ENCODE assay signal across 23 cellular contexts in genomic region chr10:102085336-102085735, GRCh38.
"Had no signal": no experiment of that assay in that cellular context is flagged by ENCODE, and none has a peak within 500 bp of the region (broad histone marks: within the 10 kb centered on the region; RNA-seq: fewer than 3 reads in every experiment).

No MANE protein-coding gene starts in this region.

- DNase-seq: activated CD4-positive, alpha-beta memory T cell treated with anti-CD3 and anti-CD28 coated beads, Interleukin-2, amount 10 ng/mL, durations not matched to agents 7 days and 5 days; activated CD4-positive, alpha-beta T cell treated with anti-CD3 and anti-CD28 coated beads, Interleukin-2, amount 10 ng/mL, durations not matched to agents 7 days and 5 days; activated CD4-positive, CD25-positive, alpha-beta regulatory T cell; activated CD8-positive, alpha-beta memory T cell treated with anti-CD3 and anti-CD28 coated beads, Interleukin-2, amount 50 U/mL, for 4 hours; activated gamma-delta T cell treated with Interleukin-2 at 50 U/mL for 16 hours; activated naive CD4-positive, alpha-beta T cell treated with anti-CD3 and anti-CD28 coated beads, Interleukin-2, amount 10 ng/mL, durations not matched to agents 7 days and 5 days; activated naive CD8-positive, alpha-beta T cell treated with anti-CD3 and anti-CD28 coated beads for 36 hours; activated T-cell treated with anti-CD3 and anti-CD28 coated beads, Interleukin-2, amount 50 U/mL, for 72 hours; cerebellar nuclear complex; Kasumi-1; KBM-7; NCI-H1105; NCI-H1436; NCI-H1694 treated with DMSO at 0.1 percent for 48 hours; NCI-H2029 treated with DMSO at 0.1 percent for 48 hours; NCI-H345; NCI-H510A treated with DMSO at 0.1 percent for 48 hours; NCI-H69; NK-92 treated with Interleukin-12 subunit alpha and Interleukin-12 subunit beta, amount 100 ng/mL, for 24 hours; RPMI8226; T-helper 1 cell had no signal

- ATAC-seq: activated T-cell treated with anti-CD3 and anti-CD28 coated beads, Interleukin-2, amount 50 U/mL, for 72 hours; Right ventricle myocardium inferior had no signal

- H3K9me3 Mint-ChIP-seq: activated CD4-positive, alpha-beta memory T cell treated with anti-CD3 and anti-CD28 coated beads, Interleukin-2, amount 10 ng/mL, durations not matched to agents 7 days and 5 days; activated CD4-positive, alpha-beta T cell treated with anti-CD3 and anti-CD28 coated beads, Interleukin-2, amount 10 ng/mL, durations not matched to agents 7 days and 5 days; activated naive CD4-positive, alpha-beta T cell treated with anti-CD3 and anti-CD28 coated beads, Interleukin-2, amount 10 ng/mL, durations not matched to agents 7 days and 5 days; activated naive CD8-positive, alpha-beta T cell treated with anti-CD3 and anti-CD28 coated beads for 36 hours; activated T-cell treated with anti-CD3 and anti-CD28 coated beads, Interleukin-2, amount 50 U/mL, for 72 hours; activated T-helper 2 cell treated with anti-CD3 and anti-CD28 coated beads, Interferon-gamma antibody, Interleukin-2, Interleukin-4, amounts not matched to agents 10 μg/mL and 5 μg/mL and 100 μg/mL, durations not matched to agents 14 hours and 24 hours and 36 hours had no signal

- H3K4me3 Mint-ChIP-seq: activated CD4-positive, alpha-beta memory T cell treated with anti-CD3 and anti-CD28 coated beads, Interleukin-2, amount 10 ng/mL, durations not matched to agents 7 days and 5 days; activated CD4-positive, alpha-beta T cell treated with anti-CD3 and anti-CD28 coated beads, Interleukin-2, amount 10 ng/mL, durations not matched to agents 7 days and 5 days; activated naive CD4-positive, alpha-beta T cell treated with anti-CD3 and anti-CD28 coated beads, Interleukin-2, amount 10 ng/mL, durations not matched to agents 7 days and 5 days; activated naive CD8-positive, alpha-beta T cell treated with anti-CD3 and anti-CD28 coated beads for 36 hours; activated T-cell treated with anti-CD3 and anti-CD28 coated beads, Interleukin-2, amount 50 U/mL, for 72 hours had no signal

- H3K36me3 Mint-ChIP-seq: activated naive CD4-positive, alpha-beta T cell treated with anti-CD3 and anti-CD28 coated beads, Interleukin-2, amount 10 ng/mL, durations not matched to agents 7 days and 5 days; activated naive CD8-positive, alpha-beta T cell treated with anti-CD3 and anti-CD28 coated beads for 36 hours had no signal

- H3K27me3 Mint-ChIP-seq: activated CD4-positive, alpha-beta memory T cell treated with anti-CD3 and anti-CD28 coated beads, Interleukin-2, amount 10 ng/mL, durations not matched to agents 7 days and 5 days; activated CD4-positive, alpha-beta T cell treated with anti-CD3 and anti-CD28 coated beads, Interleukin-2, amount 10 ng/mL, durations not matched to agents 7 days and 5 days; activated naive CD4-positive, alpha-beta T cell treated with anti-CD3 and anti-CD28 coated beads, Interleukin-2, amount 10 ng/mL, durations not matched to agents 7 days and 5 days; activated naive CD8-positive, alpha-beta T cell treated with anti-CD3 and anti-CD28 coated beads for 36 hours had no signal

- H3K27ac Mint-ChIP-seq: activated CD4-positive, alpha-beta memory T cell treated with anti-CD3 and anti-CD28 coated beads, Interleukin-2, amount 10 ng/mL, durations not matched to agents 7 days and 5 days; activated CD4-positive, alpha-beta T cell treated with anti-CD3 and anti-CD28 coated beads, Interleukin-2, amount 10 ng/mL, durations not matched to agents 7 days and 5 days; activated naive CD4-positive, alpha-beta T cell treated with anti-CD3 and anti-CD28 coated beads, Interleukin-2, amount 10 ng/mL, durations not matched to agents 7 days and 5 days; activated naive CD8-positive, alpha-beta T cell treated with anti-CD3 and anti-CD28 coated beads for 36 hours; activated T-cell treated with anti-CD3 and anti-CD28 coated beads, Interleukin-2, amount 50 U/mL, for 72 hours; activated T-helper 2 cell treated with anti-CD3 and anti-CD28 coated beads, Interferon-gamma antibody, Interleukin-2, Interleukin-4, amounts not matched to agents 10 μg/mL and 5 μg/mL and 100 μg/mL, durations not matched to agents 14 hours and 24 hours and 36 hours had no signal

- H3K4me1 Mint-ChIP-seq: activated CD4-positive, alpha-beta memory T cell treated with anti-CD3 and anti-CD28 coated beads, Interleukin-2, amount 10 ng/mL, durations not matched to agents 7 days and 5 days; activated CD4-positive, alpha-beta T cell treated with anti-CD3 and anti-CD28 coated beads, Interleukin-2, amount 10 ng/mL, durations not matched to agents 7 days and 5 days; activated naive CD4-positive, alpha-beta T cell treated with anti-CD3 and anti-CD28 coated beads, Interleukin-2, amount 10 ng/mL, durations not matched to agents 7 days and 5 days; activated naive CD8-positive, alpha-beta T cell treated with anti-CD3 and anti-CD28 coated beads for 36 hours had no signal
